ENCODE assay signal across 8 cellular contexts in genomic region chr10:50738974-50739617, GRCh38. TPM values are rescaled to one million over a fixed set of nuclear protein-coding genes. Genes with fewer than 3 reads are reported as not detected.
DNase-seq lines count a peak whose midpoint lies in the region; ATAC-seq and TF ChIP-seq lines count a peak whose summit lies in the region.
"Not testable (repeated sequence)": the region's sequence is repeated elsewhere in the genome, so short reads cannot be mapped to it uniquely, and the experiment has no call there.

No MANE protein-coding gene starts in this region.

- not testable (repeated sequence) for H3K27me3 ChIP-seq in Caco-2 (replicated peaks; ENCODE audit: control insufficient read depth, insufficient read depth, low read length); SU-DHL-6 (ENCODE audit: low read length); layer of hippocampus (ENCODE audit: control insufficient read depth, insufficient read depth, low read length); osteoblast (ENCODE audit: insufficient read depth, low read length); thyroid gland

- intact Hi-C loops in Caco-2 (cut with micrococcal nuclease; ENCODE audit: unreplicated experiment); thyroid gland (cut with DNase I): not testable (repeated sequence)

- not testable (repeated sequence) for H3K27me3 Mint-ChIP-seq in Caco-2 (ENCODE audit: insufficient read depth, unreplicated experiment)

- H2AFZ ChIP-seq in SU-DHL-6 (ENCODE audit: low read depth, low read length, severe bottlenecking) (peak overlapping the region; percentile 76), osteoblast (ENCODE audit: low read length) (peak overlapping the region; percentile 99)

- peak overlapping the region; percentile 47 for H3K9ac ChIP-seq in SU-DHL-6 (ENCODE audit: low read length)

- ATAC-seq in HG03135 (IDR thresholded peaks at IDR 0.05; ENCODE audit: unreplicated experiment), result peak; percentile 2

- not testable (repeated sequence) for H3K9me3 ChIP-seq in Caco-2; SU-DHL-6 (ENCODE audit: insufficient read depth, low read length); osteoblast (ENCODE audit: low read depth, low read length); thyroid gland

- H3K4me3 ChIP-seq in Caco-2 (ENCODE audit: low read depth, low read length) (peak overlapping the region; percentile 88), SU-DHL-6 (ENCODE audit: insufficient read depth, low read length, poor library complexity, severe bottlenecking) (peak overlapping the region; percentile 47), osteoblast (ENCODE audit: insufficient read depth, low read length) (peak overlapping the region; percentile 84), thyroid gland (replicated peaks in 1 of 3) (peak overlapping the region; percentile 21 to 78 (median 71))

- not testable (repeated sequence) for H3K9me2 ChIP-seq in SU-DHL-6 (replicated peaks; ENCODE audit: insufficient read depth, low read length)

- H3K79me2 ChIP-seq in SU-DHL-6 (ENCODE audit: insufficient read depth, low read length); osteoblast (ENCODE audit: insufficient read depth, low read length): not testable (repeated sequence)

- not testable (repeated sequence) for H3K36me3 ChIP-seq in Caco-2 (ENCODE audit: control insufficient read depth, insufficient read depth, low read length); SU-DHL-6 (ENCODE audit: low read length); osteoblast (ENCODE audit: insufficient read depth, low read length); thyroid gland

- H4K20me1 ChIP-seq in SU-DHL-6 (ENCODE audit: low read depth, low read length); osteoblast (ENCODE audit: insufficient read depth, low read length): not testable (repeated sequence)

- peak overlapping the region; percentile 97 for H3K27ac Mint-ChIP-seq in Caco-2 (ENCODE audit: unreplicated experiment)

- H3K4me2 ChIP-seq in SU-DHL-6 (ENCODE audit: low read depth, low read length, poor library complexity, severe bottlenecking) (peak overlapping the region; percentile 43), osteoblast (ENCODE audit: insufficient read depth, low read length) (peak overlapping the region; percentile 94)

- H3K4me3 Mint-ChIP-seq in Caco-2 (ENCODE audit: unreplicated experiment), result peak overlapping the region; percentile 95

- not testable (repeated sequence) for H3F3A ChIP-seq in SU-DHL-6 (ENCODE audit: insufficient read depth)

- not testable (repeated sequence) for H3K4me1 Mint-ChIP-seq in Caco-2 (ENCODE audit: low read depth, unreplicated experiment)

- DNase-seq in Caco-2; epithelial cell of prostate (ENCODE audit: low read depth, low spot score); osteoblast (ENCODE audit: insufficient read length, low spot score, missing footprints); thyroid gland: not testable (repeated sequence)

- 69 to 85% methylated on average over 19 to 22 of the region's 23 CpGs for WGBS in thyroid gland, 2 donors

- H3K27ac ChIP-seq in SU-DHL-6 (ENCODE audit: low read depth, low read length), result not testable (repeated sequence)
- H3K27ac ChIP-seq in angular gyrus (ENCODE audit: low read depth, low read length), result peak overlapping the region; percentile 53
- H3K27ac ChIP-seq in epithelial cell of prostate, result peak overlapping the region; percentile 72
- H3K27ac ChIP-seq in layer of hippocampus (ENCODE audit: low read depth, low read length), result peak overlapping the region; percentile 46
- H3K27ac ChIP-seq in osteoblast (ENCODE audit: low read depth, low read length), result peak overlapping the region; percentile 90
- H3K27ac ChIP-seq in thyroid gland, result peak overlapping the region in 2 of 3 donors; percentile 62 to 72

- H3K9me3 Mint-ChIP-seq in Caco-2 (ENCODE audit: unreplicated experiment), result not testable (repeated sequence)

- not testable (repeated sequence) for H3K36me3 Mint-ChIP-seq in Caco-2 (ENCODE audit: insufficient read depth, unreplicated experiment)

- CTCF ChIA-PET in Caco-2 (lab: Charles Lee), result interaction anchor here (1.1 kb wide), 1 partner anchor 79 kb away, joined by 4 read pairs; no protein-coding TSS in a partner anchor

- POLR2A ChIA-PET in Caco-2 (lab: Charles Lee), result not testable (repeated sequence)

- not testable (repeated sequence) for BruUV-seq in Caco-2 (replicated peaks; lab: Mats Ljungman, UMichigan)

- not testable (repeated sequence) for TF ChIP-seq POLR2A in thyroid gland (IDR thresholded peaks at IDR 0.05)

- not testable (repeated sequence) for TF ChIP-seq CTCF in Caco-2 (IDR thresholded peaks at IDR 0.05; ENCODE audit: insufficient read depth in 1 of 2, low read depth in 1 of 2, low read length in 1 of 2, severe bottlenecking in 1 of 2, unreplicated experiment in 1 of 2); SU-DHL-6 (IDR thresholded peaks at IDR 0.05; ENCODE audit: insufficient read depth, low read length, poor library complexity, severe bottlenecking); osteoblast (IDR thresholded peaks at IDR 0.05; ENCODE audit: extremely low read depth, low read depth, low read length); thyroid gland (IDR thresholded peaks at IDR 0.05)

- H3K4me1 ChIP-seq in Caco-2; osteoblast (ENCODE audit: insufficient read depth, low read length); thyroid gland: not testable (repeated sequence)

RNA-seq across cellular contexts. Expression of gene ASAH2B, which starts 0.6 kb away (rescaled TPM):
- total RNA-seq in Caco-2 (2022) (8.8 and 9.4 TPM in 2 replicates), osteoblast (3.3 and 3.5 TPM in 2 replicates), thyroid gland (1 to 10 TPM; 2.4 to 3.5 (median 3.1) TPM)
